Comparison of ENCODE assay signal across 8 cellular contexts in genomic region chr2:201644001-201644400, GRCh38. TPM values are rescaled to one million over a fixed set of nuclear protein-coding genes. Genes with fewer than 3 reads are reported as not detected.
A peak's percentile ranks its signal among the peaks of the same experiment; 100 is the strongest.
DNase-seq lines count a peak whose midpoint lies in the region; ATAC-seq and TF ChIP-seq lines count a peak whose summit lies in the region.

No MANE protein-coding gene starts in this region.

- H4K20me1 ChIP-seq in Loucy (ENCODE audit: insufficient read depth, low read length, poor library complexity, severe bottlenecking): no peaks in the 10 kb centered on the region

- no peaks in the 10 kb centered on the region for H3K36me3 ChIP-seq in Loucy (ENCODE audit: insufficient read depth, low read length)

- no peaks in the 10 kb centered on the region for H3K9me3 Mint-ChIP-seq in naive thymus-derived CD8-positive, alpha-beta T cell

- H2AFZ ChIP-seq in Loucy (ENCODE audit: low read length): 0 out of 2 replicates have a peak overlapping the region, but pooled peaks have one; percentile 98

- POLR2A ChIA-PET in AG04449 (lab: Yijun Ruan, JAX): no interaction called here
- POLR2A ChIA-PET in naive thymus-derived CD8-positive, alpha-beta T cell (lab: Charles Lee): interaction anchor here (2.2 kb wide), 1 partner anchor 137 kb away, joined by 13 read pairs; the partner anchor contains the start of gene ALS2

- peaks cover 29% of the 10 kb centered on the region for H3K4me1 ChIP-seq in Loucy (ENCODE audit: insufficient read depth, low read length, poor library complexity, severe bottlenecking)

- peaks cover 3% of the 10 kb centered on the region; the same call in 1 of the 2 replicates for H3F3A ChIP-seq in Loucy (ENCODE audit: low read depth)

- peaks cover 0 to 2% (median 0%) of the 10 kb centered on the region in 5 donors for H3K27me3 Mint-ChIP-seq in naive thymus-derived CD8-positive, alpha-beta T cell

- H3K4me1 Mint-ChIP-seq in naive thymus-derived CD8-positive, alpha-beta T cell: peaks cover 5 to 13% (median 10%) of the 10 kb centered on the region in 4 donors

- TF ChIP-seq CTCF in AG04449 (IDR thresholded peaks at IDR 0.05; ENCODE audit: insufficient read depth, low read length, missing control alignments) (no peak), Loucy (conservative IDR thresholded peaks at IDR 0.05; ENCODE audit: low read length) (no peak), choroid plexus epithelial cell (conservative IDR thresholded peaks at IDR 0.05; ENCODE audit: low read depth, low read length) (no peak)

- no peaks in the 10 kb centered on the region for H3K27me3 ChIP-seq in Loucy (ENCODE audit: insufficient read depth, low read length, poor library complexity, severe bottlenecking)

- H3K9me2 ChIP-seq in Loucy (replicated peaks; ENCODE audit: low read depth, low read length): no peaks in the 10 kb centered on the region

- CTCF ChIA-PET in AG04449 (lab: Yijun Ruan, JAX): interaction anchor here (0.6 to 1.3 kb wide), 2 partner anchors 20 to 497 kb away, joined by 3 read pairs; no protein-coding TSS in a partner anchor

- no peaks in the 10 kb centered on the region for H3K9me3 ChIP-seq in Loucy (ENCODE audit: insufficient read depth, low read depth, low read length)

- DNase-seq in AG04449 (ENCODE audit: low read depth, low spot score): no peak
- DNase-seq in choroid plexus epithelial cell (ENCODE audit: low read depth): peak; percentile 32
- no peak for DNase-seq in naive thymus-derived CD8-positive, alpha-beta T cell
- DNase-seq in NCI-H187 (lab: John Stamatoyannopoulos, UW): no peak
- no peak for DNase-seq in NCI-H345 (lab: John Stamatoyannopoulos, UW)

- H3K4me3 Mint-ChIP-seq in naive thymus-derived CD8-positive, alpha-beta T cell: peak overlapping the region; percentile 81 to 99 (median 92)

- H3K4me3 ChIP-seq in AG04449 (ENCODE audit: low read depth, low read length): peak overlapping the region; percentile 90
- H3K4me3 ChIP-seq in Loucy (ENCODE audit: low read length, poor library complexity, severe bottlenecking): peak overlapping the region; percentile 79
- H3K4me3 ChIP-seq in choroid plexus epithelial cell (ENCODE audit: low read depth, low read length): peak overlapping the region; percentile 75

- no peaks in the 10 kb centered on the region for H3K36me3 Mint-ChIP-seq in naive thymus-derived CD8-positive, alpha-beta T cell

- H3K79me2 ChIP-seq in Loucy (ENCODE audit: insufficient read depth, low read length): peaks cover 25% of the 10 kb centered on the region

- H3K4me2 ChIP-seq in Loucy (ENCODE audit: low read depth, low read length, poor library complexity, severe bottlenecking): peak overlapping the region; percentile 89

- ATAC-seq in naive thymus-derived CD8-positive, alpha-beta T cell: no peak
- ATAC-seq in GM18907 (IDR thresholded peaks at IDR 0.05; ENCODE audit: unreplicated experiment) (no peak), HG02840 (IDR thresholded peaks at IDR 0.05; ENCODE audit: low FRiP score, unreplicated experiment) (no peak)

- H3K9ac ChIP-seq in Loucy (ENCODE audit: low read depth, low read length, poor library complexity, severe bottlenecking): peak overlapping the region; percentile 76

- H3K27ac Mint-ChIP-seq in naive thymus-derived CD8-positive, alpha-beta T cell: peak overlapping the region in 8 of 10 donors; percentile 4 to 98 (median 72)

RNA-seq across cellular contexts. Expression of gene TMEM237, which starts 0.7 kb away (rescaled TPM):
- total RNA-seq in naive thymus-derived CD8-positive, alpha-beta T cell: 1 to 10 TPM; 5.5 to 9.8 TPM
- 1 to 10 TPM; 4.3 to 5.7 (median 4.8) TPM for polyA plus RNA-seq in naive thymus-derived CD8-positive, alpha-beta T cell

RNA-seq across cellular contexts. Expression of gene MPP4, which starts 54.4 kb away (rescaled TPM):
- total RNA-seq in naive thymus-derived CD8-positive, alpha-beta T cell: not detected
- not detected for polyA plus RNA-seq in naive thymus-derived CD8-positive, alpha-beta T cell
